Comparison of ENCODE assay signal across 8 cellular contexts in genomic region chr16:68265078-68265925, GRCh38. TPM values are rescaled to one million over a fixed set of nuclear protein-coding genes. Genes with fewer than 3 reads are reported as not detected.
DNase-seq lines count a peak whose midpoint lies in the region; ATAC-seq and TF ChIP-seq lines count a peak whose summit lies in the region.

No MANE protein-coding gene starts in this region.

- H3K9me3 Mint-ChIP-seq in glutamatergic neuron (ENCODE audit: unreplicated experiment): peaks cover 3% of the 10 kb centered on the region

- H3K36me3 Mint-ChIP-seq in glutamatergic neuron (ENCODE audit: unreplicated experiment): no peaks in the 10 kb centered on the region

- DNase-seq in GM03348 (ENCODE audit: low spot score): peak; percentile 81
- DNase-seq in PC-9: peak; percentile 83 to 99
- DNase-seq in activated naive CD4-positive, alpha-beta T cell treated with anti-CD3 and anti-CD28 coated beads, Interleukin-2, amount 50 U/mL, for 16 hours: peak; percentile 56
- no peak for DNase-seq in glutamatergic neuron
- no peak for DNase-seq in ovary
- no peak for DNase-seq in COR-L47 (lab: John Stamatoyannopoulos, UW)

- H3K27me3 ChIP-seq in PC-9 (ENCODE audit: insufficient read depth, low read depth) (no peaks in the 10 kb centered on the region), ovary (no peaks in the 10 kb centered on the region)

- WGBS in ovary, 3 donors: 5 to 10% (median 6%) methylated on average over 23 of the region's 23 CpGs

- H3K4me1 ChIP-seq in PC-9 (replicated peaks; ENCODE audit: insufficient read depth) (peaks cover 34% of the 10 kb centered on the region), ovary (ENCODE audit: insufficient read depth) (no peaks in the 10 kb centered on the region)

- H3K9me3 ChIP-seq in PC-9 (ENCODE audit: insufficient read depth, low read depth) (no peaks in the 10 kb centered on the region), ovary (no peaks in the 10 kb centered on the region)

- TF ChIP-seq POLR2A in ovary (IDR thresholded peaks at IDR 0.05): no peak

- peaks cover 25% of the 10 kb centered on the region for H3K4me1 Mint-ChIP-seq in glutamatergic neuron (ENCODE audit: low read depth, unreplicated experiment)

- ATAC-seq in HG02642 (IDR thresholded peaks at IDR 0.05; ENCODE audit: poor library complexity, unreplicated experiment): peak; percentile 4
- no peak for ATAC-seq in GM21381 (IDR thresholded peaks at IDR 0.05; ENCODE audit: unreplicated experiment)

- CTCF ChIA-PET in PC-9 (lab: Charles Lee): no interaction called here

- peak overlapping the region; percentile 90 for H3K27ac Mint-ChIP-seq in glutamatergic neuron (ENCODE audit: unreplicated experiment)

- H3K27ac ChIP-seq in PC-9 (peak overlapping the region; percentile 89), ovary (peak overlapping the region; percentile 49 to 57)

- peaks cover 13% of the 10 kb centered on the region for H3K27me3 Mint-ChIP-seq in glutamatergic neuron (ENCODE audit: unreplicated experiment)

- peaks cover 38% of the 10 kb centered on the region for H3F3A ChIP-seq in PC-9 (ENCODE audit: insufficient read depth, low read depth)

- peaks cover 52% of the 10 kb centered on the region for H3K79me2 ChIP-seq in PC-9 (ENCODE audit: low read depth)

- peak overlapping the region; percentile 77 for H3K4me2 ChIP-seq in PC-9

- POLR2A ChIA-PET in PC-9 (lab: Charles Lee; ENCODE audit: unreplicated experiment): interaction anchor here (0.6 to 1.9 kb wide), 5 partner anchors 29 to 495 kb away, joined by 3 to 6 read pairs (median 5); partner anchors contain the start of gene ESRP2

- BruUV-seq in PC-9 (replicated peaks; lab: Mats Ljungman, UMichigan): TSS peak; percentile 91

- H3K4me3 ChIP-seq in PC-9 (peak overlapping the region; percentile 86), ovary (peak overlapping the region; percentile 75)

- peak overlapping the region; percentile 95 for H3K4me3 Mint-ChIP-seq in glutamatergic neuron (ENCODE audit: unreplicated experiment)

- intact Hi-C loops in PC-9 (cut with micrococcal nuclease; ENCODE audit: unreplicated experiment): loop anchor here (1.0 kb wide), 3 partner anchors 28 to 63 kb away; partner anchors contain the start of gene SLC7A6OS
- intact Hi-C loops in ovary (cut with DNase I): no loop called here

- TF ChIP-seq EP300 in ovary (IDR thresholded peaks at IDR 0.05): no peak

- peak overlapping the region; percentile 83 for H2AFZ ChIP-seq in PC-9

- H3K9me2 ChIP-seq in PC-9 (ENCODE audit: insufficient read depth): no peaks in the 10 kb centered on the region

- peaks cover 15% of the 10 kb centered on the region; the same call in 1 of the 2 replicates for H4K20me1 ChIP-seq in PC-9 (ENCODE audit: insufficient read depth)

- TF ChIP-seq CTCF in PC-9 (conservative IDR thresholded peaks at IDR 0.05) (no peak), glutamatergic neuron (IDR thresholded peaks at IDR 0.05; ENCODE audit: partially characterized antibody, unreplicated experiment) (no peak), ovary (IDR thresholded peaks at IDR 0.05) (no peak)

- H3K36me3 ChIP-seq in PC-9 (ENCODE audit: low read depth) (peaks cover 15% of the 10 kb centered on the region; the same call in 1 of the 2 replicates), ovary (no peaks in the 10 kb centered on the region)

RNA-seq across cellular contexts. Expression of gene SLC7A6, which starts 1.0 kb away (rescaled TPM):
- total RNA-seq in PC-9 (2021) (28.6 and 44.7 TPM in 2 replicates), glutamatergic neuron (ENCODE audit: unreplicated experiment) (78.1 TPM), ovary (10 to 100 TPM in 3 of 7 donors, 1 to 10 TPM in 4; 5.5 to 14.4 (median 9.0) TPM)
- polyA plus RNA-seq in ovary: 10 to 100 TPM in 1 of 2 donors, 1 to 10 TPM in 1; 3.1 to 11.5 TPM

RNA-seq across cellular contexts. Expression of gene PLA2G15, which starts 20.1 kb away (rescaled TPM):
- total RNA-seq in PC-9 (2021) (13.4 and 14.0 TPM in 2 replicates), glutamatergic neuron (ENCODE audit: unreplicated experiment) (11.9 TPM), ovary (10 to 100 TPM in 3 of 7 donors, 1 to 10 TPM in 4; 7.7 to 18.4 (median 9.7) TPM)
- polyA plus RNA-seq in ovary: 10 to 100 TPM in 1 of 2 donors, 1 to 10 TPM in 1; 7.3 to 12.4 TPM

RNA-seq across cellular contexts. Expression of gene ESRP2, which starts 29.4 kb away (rescaled TPM):
- total RNA-seq in PC-9 (2021): 36.4 and 45.0 TPM in 2 replicates
- not detected for total RNA-seq in glutamatergic neuron (ENCODE audit: unreplicated experiment)
- total RNA-seq in ovary: 10 to 100 TPM in 1 of 7 donors, 1 to 10 TPM in 4, under 1 TPM in 2; 0.68 to 13.8 (median 2.1) TPM
- polyA plus RNA-seq in ovary: under 1 TPM; 0.17 to 0.44 TPM

RNA-seq across cellular contexts. Expression of gene SLC7A6OS, which starts 45.4 kb away (rescaled TPM):
- 14.2 and 17.2 TPM in 2 replicates for total RNA-seq in PC-9 (2021)
- total RNA-seq in glutamatergic neuron (ENCODE audit: unreplicated experiment): 25.2 TPM
- total RNA-seq in ovary: 10 to 100 TPM in 6 of 7 donors, 1 to 10 TPM in 1; 8.9 to 20.7 (median 17.6) TPM
- 10 to 100 TPM in 1 of 2 donors, 1 to 10 TPM in 1; 8.7 to 18.3 TPM for polyA plus RNA-seq in ovary

RNA-seq across cellular contexts. Expression of gene PRMT7, which starts 45.5 kb away (rescaled TPM):
- total RNA-seq in PC-9 (2021): 47.5 and 65.7 TPM in 2 replicates
- 62.7 TPM for total RNA-seq in glutamatergic neuron (ENCODE audit: unreplicated experiment)
- total RNA-seq in ovary: 10 to 100 TPM; 27.8 to 43.4 (median 37.8) TPM
- polyA plus RNA-seq in ovary: 10 to 100 TPM; 35.8 to 42.2 TPM

Comparison
In these comparisons a context has a peak if more than half of its experiments do, and no peak if none do; other contexts are left out.
1. DNase-seq: peak in GM03348 (single experiment), PC-9 (2 of 2) and activated naive CD4-positive, alpha-beta T cell treated with anti-CD3 and anti-CD28 coated beads, Interleukin-2, amount 50 U/mL, for 16 hours (single experiment); none in glutamatergic neuron (single experiment), ovary (0 of 5) and COR-L47 (single experiment).